ENCODE assay signal across 10 cellular contexts in genomic region chr11:47378011-47378835, GRCh38. TPM values are rescaled to one million over a fixed set of nuclear protein-coding genes. Genes with fewer than 3 reads are reported as not detected.
A peak's percentile ranks its signal among the peaks of the same experiment; 100 is the strongest.
DNase-seq lines count a peak whose midpoint lies in the region; ATAC-seq, FAIRE-seq and TF ChIP-seq lines count a peak whose summit lies in the region.
"Had no signal": no experiment of that assay in that cellular context is flagged by ENCODE, and none has a peak within 500 bp of the region (broad histone marks: within the 10 kb centered on the region; RNA-seq: fewer than 3 reads in every experiment).

TSS of gene SPI1 (minus strand) at chr11:47378547. CDS start at chr11:47378353, 194 bp downstream.

- no peak for TF ChIP-seq CTCF in MM.1S (IDR thresholded peaks at IDR 0.05; ENCODE audit: low read length)

- peak; percentile 45 for FAIRE-seq in GM12891 (lab: Jason Lieb, UNC)
- FAIRE-seq: astrocyte had no signal

- H3K36me3 Mint-ChIP-seq in stimulated activated effector memory CD8-positive, alpha-beta T cell treated with anti-CD3 and anti-CD28 coated beads, Interleukin-12 subunit alpha, Interleukin-12 subunit beta, amount 100 ng/mL, for 72 hours = no peaks in the 10 kb centered on the region

- H3K27ac ChIP-seq in MM.1S (ENCODE audit: low read length) = no peak within 1 kb of the TSS; the same call in 1 of the 2 replicates

- peak within 1 kb of the TSS; percentile 56 for H3K4me3 ChIP-seq in MM.1S (ENCODE audit: low read length)

- H3K4me1 Mint-ChIP-seq in stimulated activated effector memory CD8-positive, alpha-beta T cell treated with anti-CD3 and anti-CD28 coated beads, Interleukin-12 subunit alpha, Interleukin-12 subunit beta, amount 100 ng/mL, for 72 hours = peaks cover 19% of the 10 kb centered on the region

- H3K9me3 Mint-ChIP-seq in stimulated activated effector memory CD8-positive, alpha-beta T cell treated with anti-CD3 and anti-CD28 coated beads, Interleukin-12 subunit alpha, Interleukin-12 subunit beta, amount 100 ng/mL, for 72 hours = no peaks in the 10 kb centered on the region

- peak within 1 kb of the TSS; percentile 31 for H3K4me3 Mint-ChIP-seq in stimulated activated effector memory CD8-positive, alpha-beta T cell treated with anti-CD3 and anti-CD28 coated beads, Interleukin-12 subunit alpha, Interleukin-12 subunit beta, amount 100 ng/mL, for 72 hours

- H3K79me2 ChIP-seq in MM.1S (ENCODE audit: low read length) = no peaks in the 10 kb centered on the region

- peak within 1 kb of the TSS; percentile 26 for H3K27ac Mint-ChIP-seq in stimulated activated effector memory CD8-positive, alpha-beta T cell treated with anti-CD3 and anti-CD28 coated beads, Interleukin-12 subunit alpha, Interleukin-12 subunit beta, amount 100 ng/mL, for 72 hours

- peak within 1 kb of the TSS; percentile 61 for H2AFZ ChIP-seq in MM.1S (ENCODE audit: low read length)

- H3K9me3 ChIP-seq in MM.1S (replicated peaks; ENCODE audit: insufficient read depth, low read length) = no peaks in the 10 kb centered on the region

- H3K4me2 ChIP-seq in MM.1S (ENCODE audit: low read depth, low read length) = peak within 1 kb of the TSS; percentile 43

- 0 out of 2 replicates have a peak, but pooled peaks cover 7% of the 10 kb centered on the region for H3K4me1 ChIP-seq in MM.1S (ENCODE audit: low read length)

- H3K9me2 ChIP-seq in MM.1S (replicated peaks; ENCODE audit: insufficient read depth, low read length) = no peaks in the 10 kb centered on the region

- no peaks in the 10 kb centered on the region for H3K36me3 ChIP-seq in MM.1S (replicated peaks; ENCODE audit: insufficient read depth, low read length)

- H4K20me1 ChIP-seq in MM.1S (ENCODE audit: insufficient read depth, low read length) = no peaks in the 10 kb centered on the region

- ATAC-seq in GM21737 (IDR thresholded peaks at IDR 0.05; ENCODE audit: unreplicated experiment) = peak; percentile 81
- no peak for ATAC-seq in stimulated activated effector memory CD8-positive, alpha-beta T cell treated with anti-CD3 and anti-CD28 coated beads, Interleukin-12 subunit alpha, Interleukin-12 subunit beta, amount 100 ng/mL, for 72 hours
- ATAC-seq: HCT116 had no signal

- DNase-seq in GM12891 (ENCODE audit: insufficient read length, low spot score) (peak; percentile 84), MM.1S (peak; percentile 19), germinal center (ENCODE audit: low spot score) (peak; percentile 92), activated gamma-delta T cell (lab: John Stamatoyannopoulos, UW) (no peak), NCI-H128 (lab: John Stamatoyannopoulos, UW; ENCODE audit: unreplicated experiment) (no peak)
- DNase-seq in stimulated activated effector memory CD8-positive, alpha-beta T cell treated with anti-CD3 and anti-CD28 coated beads, Interleukin-12 subunit alpha, Interleukin-12 subunit beta, amount 100 ng/mL, for 72 hours (ENCODE audit: low spot score in 2 of 2) = no peak
- no peak for DNase-seq in stimulated activated CD4-positive, alpha-beta T cell treated with anti-CD3 and anti-CD28 coated beads, Interleukin-4, amount 100 ng/mL, for 4 hours

- H3K27me3 ChIP-seq in MM.1S (replicated peaks; ENCODE audit: insufficient read depth, low read length) = no peaks in the 10 kb centered on the region

- TF ChIP-seq POLR2A in GM12891 (IDR thresholded peaks at IDR 0.05; ENCODE audit: low read depth, low read length) = peak; percentile 64; the same call in 1 of the 2 replicates

- peak within 1 kb of the TSS; percentile 64 for H3K9ac ChIP-seq in MM.1S (ENCODE audit: low read length)

- H3F3A ChIP-seq in MM.1S (ENCODE audit: insufficient read depth, low read length) = no peaks in the 10 kb centered on the region

TF ChIP-seq in GM12891, 5 proteins besides CTCF, POLR2A, EP300 and RAD21:
- no peak for TF ChIP-seq PAX5 (IDR thresholded peaks at IDR 0.05; ENCODE audit: insufficient read depth, low read length, severe bottlenecking)
- TF ChIP-seq POU2F2 (IDR thresholded peaks at IDR 0.05; ENCODE audit: low read depth, low read length) = peak; percentile 98
- peak; percentile 30; the same call in 1 of the 2 replicates for TF ChIP-seq SPI1 (IDR thresholded peaks at IDR 0.05; ENCODE audit: low read depth, low read length)
- TF ChIP-seq POLR2AphosphoS5 (IDR thresholded peaks at IDR 0.05; ENCODE audit: low read depth, low read length) = peak; percentile 73; the same call in 1 of the 2 replicates
TF ChIP-seq in GM12891: peak in this region for 3.

RNA-seq across cellular contexts. Expression of gene SPI1, which starts in this region (rescaled TPM):
- 11.8 TPM for polyA plus RNA-seq in GM12891 (2012; ENCODE audit: low read depth, missing spikeins)

Comparison
In these comparisons a context has a peak if more than half of its experiments do, and no peak if none do; other contexts are left out.
1. DNase-seq: peak in GM12891 (single experiment), MM.1S (single experiment) and germinal center (single experiment); none in stimulated activated effector memory CD8-positive, alpha-beta T cell treated with anti-CD3 and anti-CD28 coated beads, Interleukin-12 subunit alpha, Interleukin-12 subunit beta, amount 100 ng/mL, for 72 hours (0 of 2), activated gamma-delta T cell (single experiment), stimulated activated CD4-positive, alpha-beta T cell treated with anti-CD3 and anti-CD28 coated beads, Interleukin-4, amount 100 ng/mL, for 4 hours (0 of 2) and NCI-H128 (single experiment).